In genomic region chr9:68999393-69000105, GRCh38 we compare ENCODE assay signal across 8 cellular contexts. TPM values are rescaled to one million over a fixed set of nuclear protein-coding genes. Genes with fewer than 3 reads are reported as not detected.
DNase-seq lines count a peak whose midpoint lies in the region; ATAC-seq and TF ChIP-seq lines count a peak whose summit lies in the region.

No MANE protein-coding gene starts in this region.

- WGBS in ovary, 3 donors, result 34 to 54% (median 38%) methylated on average over 10 of the region's 10 CpGs

- no peaks in the 10 kb centered on the region for H3K4me1 ChIP-seq in ovary (ENCODE audit: insufficient read depth)
- H3K4me1 ChIP-seq in uterus, result no peaks in the 10 kb centered on the region

- peak; percentile 76 for DNase-seq in GDM1 (lab: John Stamatoyannopoulos, UW)
- DNase-seq in LHCN-M2 (ENCODE audit: low read depth), result peak; percentile 57
- peak; percentile 77 for DNase-seq in SIG-M5 treated with dmso at 0.1 percent for 504 hours (lab: John Stamatoyannopoulos, UW; ENCODE audit: unreplicated experiment)
- DNase-seq in activated naive CD4-positive, alpha-beta T cell treated with Interleukin-2 at 50 U/mL for 16 hours, result peak; percentile 57
- peak; percentile 59 for DNase-seq in foreskin melanocyte
- peak in 4 of 5 donors; percentile 24 to 65 (median 35) for DNase-seq in ovary
- DNase-seq in uterus, result peak; percentile 46 to 71

- H3K9me3 ChIP-seq in ovary (no peaks in the 10 kb centered on the region), uterus (no peaks in the 10 kb centered on the region)

- H3K27ac ChIP-seq in ovary (no peak overlapping the region), uterus (no peak overlapping the region)

- no peaks in the 10 kb centered on the region for H3K27me3 ChIP-seq in ovary
- no peaks in the 10 kb centered on the region for H3K27me3 ChIP-seq in uterus

- ATAC-seq in GM21825 (IDR thresholded peaks at IDR 0.05; ENCODE audit: unreplicated experiment), result peak; percentile 81

- TF ChIP-seq EP300 in ovary (IDR thresholded peaks at IDR 0.05), result no peak

- H3K4me3 ChIP-seq in ovary (no peak overlapping the region), uterus (no peak overlapping the region)

- no peak for TF ChIP-seq POLR2A in ovary (IDR thresholded peaks at IDR 0.05)
- TF ChIP-seq POLR2A in uterus (IDR thresholded peaks at IDR 0.05), result no peak

- intact Hi-C loops in ovary (cut with DNase I), result loop anchor here in 1 of 4 donors (10.0 kb wide), 1 partner anchor 415 kb away; no protein-coding TSS in a partner anchor
- intact Hi-C loops in uterus (cut with DNase I; ENCODE audit: low total_unique reads), result no loop called here

- TF ChIP-seq CTCF in ovary (IDR thresholded peaks at IDR 0.05), result peak in 2 of 3 donors; percentile 28 to 47
- TF ChIP-seq CTCF in uterus (IDR thresholded peaks at IDR 0.05), result peak; percentile 63 to 76 (median 74)

- H3K36me3 ChIP-seq in ovary (no peaks in the 10 kb centered on the region), uterus (no peaks in the 10 kb centered on the region)

RNA-seq across cellular contexts. Expression of gene PRKACG, which starts 14.4 kb away (rescaled TPM):
- not detected in 2 replicates for total RNA-seq in LHCN-M2 (2014; rRNA removed)
- polyA plus RNA-seq in LHCN-M2 (2012), result not detected
- not detected for total RNA-seq in ovary
- polyA plus RNA-seq in ovary, result not detected
- total RNA-seq in uterus, result not detected

RNA-seq across cellular contexts. Expression of gene FXN, which starts 36.0 kb away (rescaled TPM):
- 6.5 and 11.1 TPM in 2 replicates for total RNA-seq in LHCN-M2 (2014; rRNA removed)
- polyA plus RNA-seq in LHCN-M2 (2012), result 14.1 TPM
- 10 to 100 TPM in 6 of 7 donors, 1 to 10 TPM in 1; 4.5 to 29.2 (median 21.9) TPM for total RNA-seq in ovary
- polyA plus RNA-seq in ovary, result 10 to 100 TPM; 17.0 to 27.7 TPM
- total RNA-seq in uterus, result 10 to 100 TPM in 3 of 4 donors, 1 to 10 TPM in 1; 5.9 to 20.3 (median 18.5) TPM
